37 cellular contexts compared by ENCODE assay signal in genomic region chr4:55817691-55818090, GRCh38. TPM values are rescaled to one million over a fixed set of nuclear protein-coding genes. Genes with fewer than 3 reads are reported as not detected.
"Had no signal": no experiment of that assay in that cellular context is flagged by ENCODE, and none has a peak within 500 bp of the region (broad histone marks: within the 10 kb centered on the region; RNA-seq: fewer than 3 reads in every experiment).

No MANE protein-coding gene starts in this region.

- H3K36me3 ChIP-seq: MG63 had no signal

- H3K4me3 ChIP-seq: MG63 had no signal

- DNase-seq: Karpas-422, Kasumi-1, MG63, MM.1S, NCI-H1048, NCI-H1092, NCI-H1092 treated with DMSO at 0.1 percent for 48 hours, NCI-H1105, NCI-H1105 treated with DMSO at 0.1 percent for 48 hours, NCI-H1417, NCI-H1417 treated with DMSO at 0.1 percent for 48 hours, NCI-H1436, NCI-H1436 treated with DMSO at 0.1 percent for 48 hours, NCI-H146, NCI-H1694, NCI-H1694 treated with DMSO at 0.1 percent for 48 hours, NCI-H187, NCI-H187 treated with DMSO at 0.1 percent for 48 hours, NCI-H1930, NCI-H2029, NCI-H2029 treated with DMSO at 0.1 percent for 48 hours, NCI-H2081, NCI-H2081 treated with DMSO at 0.1 percent for 48 hours, NCI-H2107, NCI-H2171, NCI-H2171 treated with DMSO at 0.1 percent for 48 hours, NCI-H2227 treated with DMSO at 0.1 percent for 48 hours, NCI-H226, NCI-H345, NCI-H446, NCI-H446 treated with DMSO at 0.1 percent for 48 hours, NCI-H510A, NCI-H510A treated with DMSO at 0.1 percent for 48 hours had no signal

- H3K9me3 ChIP-seq: MG63 had no signal

- H3K27me3 ChIP-seq: MG63 had no signal

RNA-seq across cellular contexts. Expression of gene EXOC1L, which starts 1.9 kb away (rescaled TPM):
- total RNA-seq: LHCN-M2, M059J, MCF 10A, NCI-H460 had no signal
